Comparison of ENCODE assay signal across 13 cellular contexts in the genomic region with DNA sequence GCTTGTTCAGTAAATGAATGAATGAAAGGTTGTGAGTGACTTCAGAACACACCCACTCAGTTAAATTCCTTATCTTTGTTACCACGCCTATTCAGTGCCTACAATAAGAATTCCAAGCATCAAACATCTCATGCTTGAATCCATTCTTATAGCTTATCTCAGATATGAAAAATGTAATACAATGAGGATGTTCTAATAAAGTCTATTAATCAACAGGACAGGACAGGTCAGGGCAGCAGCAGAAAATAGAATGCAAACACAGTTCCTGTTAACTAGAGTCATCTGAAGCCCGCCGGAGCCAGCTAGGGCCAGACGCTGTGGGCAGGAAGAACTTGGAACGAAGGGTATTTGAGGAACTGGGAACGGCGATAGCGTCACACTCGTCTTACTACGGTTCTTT. TPM values are rescaled to one million over a fixed set of nuclear protein-coding genes. Genes with fewer than 3 reads are reported as not detected.
A peak's percentile ranks its signal among the peaks of the same experiment; 100 is the strongest.
DNase-seq lines count a peak whose midpoint lies in the region; ATAC-seq, FAIRE-seq and TF ChIP-seq lines count a peak whose summit lies in the region.
"Had no signal": no experiment of that assay in that cellular context is flagged by ENCODE, and none has a peak within 500 bp of the region (broad histone marks: within the 10 kb centered on the region; RNA-seq: fewer than 3 reads in every experiment).

No MANE protein-coding gene starts in this region.

- no peak for FAIRE-seq in small intestine (lab: Jason Lieb, UNC)
- FAIRE-seq: GM12878 had no signal

- H3K4me1 ChIP-seq in left lung (peaks cover 3 to 19% of the 10 kb centered on the region in 2 donors), small intestine (ENCODE audit: control insufficient read depth in 2 of 2, insufficient read depth in 1 of 2, low read depth in 1 of 2, low read length in 1 of 2) (no peaks in the 10 kb centered on the region)

- POLR2A ChIA-PET in WTC11 (lab: Charles Lee), result no interaction called here

- ATAC-seq in left lung (peak; percentile 61), HG03442 (IDR thresholded peaks at IDR 0.05; ENCODE audit: unreplicated experiment) (no peak), GM21825 (IDR thresholded peaks at IDR 0.05; ENCODE audit: unreplicated experiment) (no peak), WTC11 (no peak)
- ATAC-seq in stimulated activated effector memory CD8-positive, alpha-beta T cell treated with anti-CD3 and anti-CD28 coated beads, Interleukin-12 subunit alpha, Interleukin-12 subunit beta, amount 100 ng/mL, for 72 hours, result no peak
- ATAC-seq: activated T-cell treated with anti-CD3 and anti-CD28 coated beads, Interleukin-2, amount 50 U/mL, for 72 hours; GM12878 had no signal

- H3K9me3 Mint-ChIP-seq in WTC11, result no peaks in the 10 kb centered on the region
- no peaks in the 10 kb centered on the region for H3K9me3 Mint-ChIP-seq in stimulated activated effector memory CD8-positive, alpha-beta T cell treated with anti-CD3 and anti-CD28 coated beads, Interleukin-12 subunit alpha, Interleukin-12 subunit beta, amount 100 ng/mL, for 72 hours
- H3K9me3 Mint-ChIP-seq: activated T-cell treated with anti-CD3 and anti-CD28 coated beads, Interleukin-2, amount 50 U/mL, for 72 hours; dendritic cell treated with granulocyte-macrophage colony-stimulating factor and Interleukin-4, amounts not matched to agents 40 ng/mL and 50 ng/mL, for 4 days had no signal

- no peak for TF ChIP-seq CTCF in astrocyte of the spinal cord (IDR thresholded peaks at IDR 0.05; ENCODE audit: low read depth, low read length)
- TF ChIP-seq CTCF in left lung (IDR thresholded peaks at IDR 0.05), result no peak
- no peak for TF ChIP-seq CTCF in WTC11 (IDR thresholded peaks at IDR 0.05)

- DNase-seq in HPDE6-E6E7 (ENCODE audit: extremely low spot score) (peak; percentile 17), astrocyte of the spinal cord (ENCODE audit: low read depth, low spot score) (peak; percentile 72), left lung (peak in 1 of 2 donors; percentile 59), small intestine (peak; percentile 6), WTC11 (ENCODE audit: low spot score) (no peak)
- no peak for DNase-seq in stimulated activated effector memory CD8-positive, alpha-beta T cell treated with anti-CD3 and anti-CD28 coated beads, Interleukin-12 subunit alpha, Interleukin-12 subunit beta, amount 100 ng/mL, for 72 hours (ENCODE audit: low spot score in 2 of 2)
- DNase-seq: activated T-cell treated with anti-CD3 and anti-CD28 coated beads, Interleukin-2, amount 50 U/mL, for 72 hours; COR-L47; MM.1S had no signal

- H3K27ac Mint-ChIP-seq in WTC11, result no peak overlapping the region
- H3K27ac Mint-ChIP-seq in stimulated activated effector memory CD8-positive, alpha-beta T cell treated with anti-CD3 and anti-CD28 coated beads, Interleukin-12 subunit alpha, Interleukin-12 subunit beta, amount 100 ng/mL, for 72 hours, result no peak overlapping the region
- H3K27ac Mint-ChIP-seq: activated T-cell treated with anti-CD3 and anti-CD28 coated beads, Interleukin-2, amount 50 U/mL, for 72 hours; dendritic cell treated with granulocyte-macrophage colony-stimulating factor and Interleukin-4, amounts not matched to agents 40 ng/mL and 50 ng/mL, for 4 days had no signal

- CTCF ChIA-PET in WTC11 (lab: Charles Lee), result no interaction called here

- peaks cover 34% of the 10 kb centered on the region for H3K36me3 Mint-ChIP-seq in WTC11
- peaks cover 94% of the 10 kb centered on the region for H3K36me3 Mint-ChIP-seq in stimulated activated effector memory CD8-positive, alpha-beta T cell treated with anti-CD3 and anti-CD28 coated beads, Interleukin-12 subunit alpha, Interleukin-12 subunit beta, amount 100 ng/mL, for 72 hours

- intact Hi-C loops in left lung (cut with DNase I), result no loop called here

- H3K36me3 ChIP-seq in left lung (peaks cover 0 to 41% of the 10 kb centered on the region in 2 donors), small intestine (ENCODE audit: control insufficient read depth in 2 of 2, insufficient read depth in 2 of 2, low read length in 2 of 2) (peaks cover 0 to 20% of the 10 kb centered on the region in 2 donors)

- H3K27me3 ChIP-seq in left lung (no peaks in the 10 kb centered on the region), small intestine (ENCODE audit: control insufficient read depth in 2 of 2, insufficient read depth in 2 of 2, low read length in 2 of 2) (no peaks in the 10 kb centered on the region)

- H3K4me3 ChIP-seq in astrocyte of the spinal cord (ENCODE audit: low read depth, low read length), result no peak overlapping the region
- H3K4me3 ChIP-seq in left lung, result no peak overlapping the region
- no peak overlapping the region for H3K4me3 ChIP-seq in small intestine (ENCODE audit: low read depth in 1 of 2, low read length in 2 of 2)
- H3K4me3 ChIP-seq: GM12878 had no signal

- H3K9me3 ChIP-seq in left lung, result no peaks in the 10 kb centered on the region
- H3K9me3 ChIP-seq in small intestine (ENCODE audit: control insufficient read depth, low read depth), result no peaks in the 10 kb centered on the region

- H3K4me3 Mint-ChIP-seq in WTC11, result no peak overlapping the region
- H3K4me3 Mint-ChIP-seq in stimulated activated effector memory CD8-positive, alpha-beta T cell treated with anti-CD3 and anti-CD28 coated beads, Interleukin-12 subunit alpha, Interleukin-12 subunit beta, amount 100 ng/mL, for 72 hours, result no peak overlapping the region
- H3K4me3 Mint-ChIP-seq: activated T-cell treated with anti-CD3 and anti-CD28 coated beads, Interleukin-2, amount 50 U/mL, for 72 hours; dendritic cell treated with granulocyte-macrophage colony-stimulating factor and Interleukin-4, amounts not matched to agents 40 ng/mL and 50 ng/mL, for 4 days had no signal

- in situ Hi-C loops in astrocyte of the spinal cord (cut with HindIII; ENCODE audit: low sequenced_read_pairs), result no loop called here

- H3K27ac ChIP-seq in left lung (peak overlapping the region; percentile 23 to 29), small intestine (ENCODE audit: low read depth in 1 of 2, low read length in 1 of 2) (no peak overlapping the region)

- peaks cover 29% of the 10 kb centered on the region for H3K4me1 Mint-ChIP-seq in WTC11
- no peaks in the 10 kb centered on the region for H3K4me1 Mint-ChIP-seq in stimulated activated effector memory CD8-positive, alpha-beta T cell treated with anti-CD3 and anti-CD28 coated beads, Interleukin-12 subunit alpha, Interleukin-12 subunit beta, amount 100 ng/mL, for 72 hours

- peaks cover 29% of the 10 kb centered on the region for H3K27me3 Mint-ChIP-seq in WTC11 (ENCODE audit: low read depth)
- H3K27me3 Mint-ChIP-seq: dendritic cell treated with granulocyte-macrophage colony-stimulating factor and Interleukin-4, amounts not matched to agents 40 ng/mL and 50 ng/mL, for 4 days had no signal

- WGBS in small intestine, 3 donors, result 77 to 86% (median 81%) methylated on average over 10 of the region's 10 CpGs

TF ChIP-seq in WTC11, 78 proteins besides CTCF, POLR2A, EP300 and RAD21 (continues in another document):
- TF ChIP-seq, protein P1, sequence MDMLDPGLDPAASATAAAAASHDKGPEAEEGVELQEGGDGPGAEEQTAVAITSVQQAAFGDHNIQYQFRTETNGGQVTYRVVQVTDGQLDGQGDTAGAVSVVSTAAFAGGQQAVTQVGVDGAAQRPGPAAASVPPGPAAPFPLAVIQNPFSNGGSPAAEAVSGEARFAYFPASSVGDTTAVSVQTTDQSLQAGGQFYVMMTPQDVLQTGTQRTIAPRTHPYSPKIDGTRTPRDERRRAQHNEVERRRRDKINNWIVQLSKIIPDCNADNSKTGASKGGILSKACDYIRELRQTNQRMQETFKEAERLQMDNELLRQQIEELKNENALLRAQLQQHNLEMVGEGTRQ (CRISPR knock-in tag; IDR thresholded peaks at IDR 0.05), result no peak
- TF ChIP-seq JUN (CRISPR knock-in tag; IDR thresholded peaks at IDR 0.05) (no peak), ZNF317 (CRISPR knock-in tag; IDR thresholded peaks at IDR 0.05; ENCODE audit: borderline replicate concordance, low read depth) (no peak), FOXK1 (CRISPR knock-in tag; IDR thresholded peaks at IDR 0.05) (no peak), EMX1 (CRISPR knock-in tag; IDR thresholded peaks at IDR 0.05) (no peak)
- TF ChIP-seq, protein P2, sequence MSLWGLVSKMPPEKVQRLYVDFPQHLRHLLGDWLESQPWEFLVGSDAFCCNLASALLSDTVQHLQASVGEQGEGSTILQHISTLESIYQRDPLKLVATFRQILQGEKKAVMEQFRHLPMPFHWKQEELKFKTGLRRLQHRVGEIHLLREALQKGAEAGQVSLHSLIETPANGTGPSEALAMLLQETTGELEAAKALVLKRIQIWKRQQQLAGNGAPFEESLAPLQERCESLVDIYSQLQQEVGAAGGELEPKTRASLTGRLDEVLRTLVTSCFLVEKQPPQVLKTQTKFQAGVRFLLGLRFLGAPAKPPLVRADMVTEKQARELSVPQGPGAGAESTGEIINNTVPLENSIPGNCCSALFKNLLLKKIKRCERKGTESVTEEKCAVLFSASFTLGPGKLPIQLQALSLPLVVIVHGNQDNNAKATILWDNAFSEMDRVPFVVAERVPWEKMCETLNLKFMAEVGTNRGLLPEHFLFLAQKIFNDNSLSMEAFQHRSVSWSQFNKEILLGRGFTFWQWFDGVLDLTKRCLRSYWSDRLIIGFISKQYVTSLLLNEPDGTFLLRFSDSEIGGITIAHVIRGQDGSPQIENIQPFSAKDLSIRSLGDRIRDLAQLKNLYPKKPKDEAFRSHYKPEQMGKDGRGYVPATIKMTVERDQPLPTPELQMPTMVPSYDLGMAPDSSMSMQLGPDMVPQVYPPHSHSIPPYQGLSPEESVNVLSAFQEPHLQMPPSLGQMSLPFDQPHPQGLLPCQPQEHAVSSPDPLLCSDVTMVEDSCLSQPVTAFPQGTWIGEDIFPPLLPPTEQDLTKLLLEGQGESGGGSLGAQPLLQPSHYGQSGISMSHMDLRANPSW (CRISPR knock-in tag; conservative IDR thresholded peaks at IDR 0.05; ENCODE audit: low read depth), result no peak

RNA-seq across cellular contexts. Expression of a gene that starts 48.5 kb away (rescaled TPM):
- 100 to 1,000 TPM in 1 of 2 donors, 10 to 100 TPM in 1; 88.1 to 121 TPM for total RNA-seq in left lung
- 10 to 100 TPM; 42.7 to 77.5 (median 51.1) TPM for polyA plus RNA-seq in small intestine
- 31.5 to 36.3 TPM (median 35.1 TPM) in 3 replicates for total RNA-seq in WTC11 (2021)

Comparison
In these comparisons a context has a peak if more than half of its experiments do, and no peak if none do; other contexts are left out.
1. DNase-seq: peak in HPDE6-E6E7 (single experiment), astrocyte of the spinal cord (single experiment) and small intestine (single experiment); none in WTC11 (single experiment) and stimulated activated effector memory CD8-positive, alpha-beta T cell treated with anti-CD3 and anti-CD28 coated beads, Interleukin-12 subunit alpha, Interleukin-12 subunit beta, amount 100 ng/mL, for 72 hours (0 of 2).
2. H3K27ac ChIP-seq: peak in left lung (2 of 2); none in small intestine (0 of 2).